Comparison of ENCODE assay signal across 23 cellular contexts in the genomic region with DNA sequence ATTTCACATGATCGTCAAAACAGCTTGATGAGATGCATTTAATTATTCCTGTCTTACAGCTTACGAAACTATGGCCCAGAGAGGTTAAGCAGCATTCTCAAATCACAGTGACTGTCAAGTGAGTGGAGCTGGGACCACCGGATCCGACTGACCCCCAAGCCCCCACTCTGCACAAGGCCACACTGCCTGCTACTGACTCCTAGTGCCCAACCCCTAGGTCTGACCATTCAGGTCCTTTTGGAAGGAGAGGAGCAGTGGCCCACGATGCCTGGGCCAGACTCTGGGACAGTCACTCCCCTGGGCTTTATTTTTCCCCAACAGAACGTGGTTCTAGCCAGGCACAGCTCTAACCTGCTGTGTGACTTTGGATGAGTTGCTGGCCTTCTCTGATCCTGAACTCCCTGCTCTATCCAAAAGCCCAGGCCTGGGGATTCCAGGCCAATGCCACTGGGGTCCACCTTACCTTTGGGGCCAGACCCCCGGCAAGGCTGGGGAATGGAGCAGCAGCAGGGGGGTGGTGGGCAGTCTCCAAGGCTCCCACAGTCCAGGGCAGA. TPM values are rescaled to one million over a fixed set of nuclear protein-coding genes. Genes with fewer than 3 reads are reported as not detected.
DNase-seq lines count a peak whose midpoint lies in the region; ATAC-seq, FAIRE-seq and TF ChIP-seq lines count a peak whose summit lies in the region.
"Had no signal": no experiment of that assay in that cellular context is flagged by ENCODE, and none has a peak within 500 bp of the region (broad histone marks: within the 10 kb centered on the region; RNA-seq: fewer than 3 reads in every experiment).

No MANE protein-coding gene starts in this region.

- H3K27ac ChIP-seq in A549, result no peak overlapping the region
- H3K27ac ChIP-seq in right lobe of liver, result no peak overlapping the region
- H3K27ac ChIP-seq: esophagus muscularis mucosa, HL-60, right atrium auricular region, upper lobe of left lung had no signal

- peaks cover 15% of the 10 kb centered on the region for H3K4me1 Mint-ChIP-seq in activated CD8-positive, alpha-beta T cell treated with anti-CD3 and anti-CD28 coated beads for 36 hours (ENCODE audit: low read depth)
- peaks cover 19% of the 10 kb centered on the region for H3K4me1 Mint-ChIP-seq in activated CD8-positive, alpha-beta T cell treated with anti-CD3 and anti-CD28 coated beads, Interleukin-2, amount 10 ng/mL, durations not matched to agents 7 days and 5 days (ENCODE audit: low read depth)
- peaks cover 15 to 20% (median 15%) of the 10 kb centered on the region in 3 donors for H3K4me1 Mint-ChIP-seq in T-cell

- no peaks in the 10 kb centered on the region for H3K9me3 Mint-ChIP-seq in activated CD8-positive, alpha-beta T cell treated with anti-CD3 and anti-CD28 coated beads for 36 hours
- H3K9me3 Mint-ChIP-seq in activated CD8-positive, alpha-beta T cell treated with anti-CD3 and anti-CD28 coated beads, Interleukin-2, amount 10 ng/mL, durations not matched to agents 7 days and 5 days (ENCODE audit: insufficient read depth), result no peaks in the 10 kb centered on the region
- no peaks in the 10 kb centered on the region for H3K9me3 Mint-ChIP-seq in T-cell
- H3K9me3 Mint-ChIP-seq: IgD-negative memory B cell; stimulated activated naive CD8-positive, alpha-beta T cell treated with anti-CD3 and anti-CD28 coated beads, Interleukin-15, amount 100 ng/mL, for 72 hours had no signal

- POLR2A ChIA-PET in activated CD8-positive, alpha-beta T cell treated with anti-CD3 and anti-CD28 coated beads for 36 hours (lab: Charles Lee), result interaction anchor here (0.8 to 26.8 kb wide), 6 partner anchors 8 to 374 kb away, joined by 3 to 1558 read pairs (median 6); partner anchors contain the start of genes RAD51C, SUPT4H1 and TSPOAP1
- POLR2A ChIA-PET in activated CD8-positive, alpha-beta T cell treated with anti-CD3 and anti-CD28 coated beads, Interleukin-2, amount 10 ng/mL, durations not matched to agents 7 days and 5 days (lab: Charles Lee), result interaction anchor here (1.9 to 28.8 kb wide), 4 partner anchors 8 to 44 kb away, joined by 7 to 2649 read pairs (median 188); partner anchors contain the start of genes SUPT4H1 and TSPOAP1
- POLR2A ChIA-PET in A549 (lab: Yijun Ruan, JAX) (no interaction called here), T-cell (lab: Charles Lee) (interaction anchor here in 1 of 2 donors (2.4 kb wide), 1 partner anchor 26 kb away, joined by 25 read pairs; no protein-coding TSS in a partner anchor)

- peak overlapping the region; percentile 90 for H3K27ac Mint-ChIP-seq in activated CD8-positive, alpha-beta T cell treated with anti-CD3 and anti-CD28 coated beads for 36 hours
- no peak overlapping the region for H3K27ac Mint-ChIP-seq in activated CD8-positive, alpha-beta T cell treated with anti-CD3 and anti-CD28 coated beads, Interleukin-2, amount 10 ng/mL, durations not matched to agents 7 days and 5 days
- H3K27ac Mint-ChIP-seq in T-cell, result peak overlapping the region; percentile 55 to 58

- CTCF ChIA-PET in activated CD8-positive, alpha-beta T cell treated with anti-CD3 and anti-CD28 coated beads for 36 hours (lab: Charles Lee), result interaction anchor here (1.2 to 8.0 kb wide), 6 partner anchors 8 to 260 kb away, joined by 3 to 161 read pairs (median 52); partner anchors contain the start of genes RNF43 and TSPOAP1
- CTCF ChIA-PET in activated CD8-positive, alpha-beta T cell treated with anti-CD3 and anti-CD28 coated beads, Interleukin-2, amount 10 ng/mL, durations not matched to agents 7 days and 5 days (lab: Charles Lee), result interaction anchor here (1.3 to 7.5 kb wide), 9 partner anchors 9 to 170 kb away, joined by 3 to 235 read pairs (median 11); partner anchors contain the start of genes HSF5, RNF43 and SUPT4H1
- CTCF ChIA-PET in A549 (lab: Yijun Ruan, JAX), result interaction anchor here (0.6 to 19.5 kb wide), 16 partner anchors 9 to 177 kb away, joined by 3 to 315 read pairs (median 10); partner anchors contain the start of gene RNF43
- CTCF ChIA-PET in T-cell (lab: Charles Lee), result interaction anchor here (1.0 to 7.8 kb wide), 10 partner anchors 8 to 688 kb away, joined by 3 to 191 read pairs (median 16); partner anchors contain the start of genes RNF43 (in 2 of the 2), MTMR4 (in 1 of the 2) and SUPT4H1 (in 1 of the 2)

- H3K36me3 ChIP-seq in right lobe of liver, result no peaks in the 10 kb centered on the region
- H3K36me3 ChIP-seq: HAP-1, right atrium auricular region, upper lobe of left lung had no signal

- H3K9me3 ChIP-seq in A549, result no peaks in the 10 kb centered on the region
- H3K9me3 ChIP-seq in right lobe of liver, result no peaks in the 10 kb centered on the region
- H3K9me3 ChIP-seq: esophagus muscularis mucosa, HAP-1, right atrium auricular region, upper lobe of left lung had no signal

- H3K4me3 Mint-ChIP-seq in activated CD8-positive, alpha-beta T cell treated with anti-CD3 and anti-CD28 coated beads for 36 hours, result no peak overlapping the region
- H3K4me3 Mint-ChIP-seq in activated CD8-positive, alpha-beta T cell treated with anti-CD3 and anti-CD28 coated beads, Interleukin-2, amount 10 ng/mL, durations not matched to agents 7 days and 5 days, result no peak overlapping the region
- no peak overlapping the region for H3K4me3 Mint-ChIP-seq in T-cell

- intact Hi-C loops in activated CD8-positive, alpha-beta T cell treated with anti-CD3 and anti-CD28 coated beads for 36 hours (cut with micrococcal nuclease), result loop anchor here (5.0 kb wide), 3 partner anchors 34 to 129 kb away; partner anchors contain the start of genes RNF43 and SUPT4H1
- intact Hi-C loops in right lobe of liver (cut with DNase I), result loop anchor here (5.0 kb wide), 2 partner anchors 114 to 129 kb away; no protein-coding TSS in a partner anchor

- no peak for TF ChIP-seq RAD21 in A549 (conservative IDR thresholded peaks at IDR 0.05 in 1 of 2, IDR thresholded peaks at IDR 0.05 in 1 of 2)

- no peak for TF ChIP-seq EP300 in A549 (IDR thresholded peaks at IDR 0.05)

- H3K4me3 ChIP-seq in A549 (no peak overlapping the region), right lobe of liver (no peak overlapping the region)
- H3K4me3 ChIP-seq: esophagus muscularis mucosa, HAP-1, right atrium auricular region, upper lobe of left lung had no signal

- no peak for TF ChIP-seq CTCF in activated CD8-positive, alpha-beta T cell treated with anti-CD3 and anti-CD28 coated beads for 36 hours (IDR thresholded peaks at IDR 0.05)
- TF ChIP-seq CTCF in A549 (IDR thresholded peaks at IDR 0.05), result no peak
- TF ChIP-seq CTCF in right lobe of liver (IDR thresholded peaks at IDR 0.05), result no peak

- no peak overlapping the region for H3K4me2 ChIP-seq in A549

- 64% methylated on average over 7 of the region's 7 CpGs for WGBS in A549 (ENCODE audit: missing lambda C conversion rate)
- 91% methylated on average over 4 of the region's 7 CpGs for WGBS in right lobe of liver (ENCODE audit: insufficient coverage, low coverage, low lambda C conversion rate, missing lambda C conversion rate)

- FAIRE-seq in A549 (lab: Jason Lieb, UNC), result no peak

- TF ChIP-seq POLR2A in A549 (IDR thresholded peaks at IDR 0.05; ENCODE audit: low read length) (no peak), right lobe of liver (IDR thresholded peaks at IDR 0.05) (no peak)

- peaks cover 6% of the 10 kb centered on the region; the same call in 2 of the 3 replicates for H3K4me1 ChIP-seq in A549
- no peaks in the 10 kb centered on the region for H3K4me1 ChIP-seq in right lobe of liver
- H3K4me1 ChIP-seq: HAP-1, right atrium auricular region had no signal

- no peaks in the 10 kb centered on the region for H3K27me3 ChIP-seq in right lobe of liver
- H3K27me3 ChIP-seq: esophagus muscularis mucosa, right atrium auricular region, upper lobe of left lung had no signal

- H3K36me3 Mint-ChIP-seq in activated CD8-positive, alpha-beta T cell treated with anti-CD3 and anti-CD28 coated beads for 36 hours (ENCODE audit: low read depth), result peaks cover 4% of the 10 kb centered on the region
- peaks cover 28% of the 10 kb centered on the region for H3K36me3 Mint-ChIP-seq in activated CD8-positive, alpha-beta T cell treated with anti-CD3 and anti-CD28 coated beads, Interleukin-2, amount 10 ng/mL, durations not matched to agents 7 days and 5 days (ENCODE audit: low read depth)
- H3K36me3 Mint-ChIP-seq in T-cell, result peaks cover 14% of the 10 kb centered on the region

- DNase-seq in activated CD8-positive, alpha-beta T cell treated with anti-CD3 and anti-CD28 coated beads for 36 hours, result no peak
- DNase-seq in activated CD8-positive, alpha-beta T cell treated with anti-CD3 and anti-CD28 coated beads, Interleukin-2, amount 10 ng/mL, durations not matched to agents 7 days and 5 days, result no peak
- no peak for DNase-seq in A549 (ENCODE audit: low read depth in 1 of 2, low spot score in 1 of 2)
- DNase-seq in T-cell, result no peak
- peak; percentile 10 to 36 (median 17) for DNase-seq in right lobe of liver
- DNase-seq in KG1 (lab: John Stamatoyannopoulos, UW), result no peak
- DNase-seq in DMS53 (lab: John Stamatoyannopoulos, UW), result no peak
- DNase-seq: central memory CD4-positive, alpha-beta T cell; effector CD4-positive, alpha-beta T cell; NCI-H2081; occipital lobe; RPMI8226 had no signal

- H3K27me3 Mint-ChIP-seq in activated CD8-positive, alpha-beta T cell treated with anti-CD3 and anti-CD28 coated beads for 36 hours, result no peaks in the 10 kb centered on the region
- no peaks in the 10 kb centered on the region for H3K27me3 Mint-ChIP-seq in activated CD8-positive, alpha-beta T cell treated with anti-CD3 and anti-CD28 coated beads, Interleukin-2, amount 10 ng/mL, durations not matched to agents 7 days and 5 days (ENCODE audit: low read depth)
- no peaks in the 10 kb centered on the region for H3K27me3 Mint-ChIP-seq in T-cell
- H3K27me3 Mint-ChIP-seq: IgD-negative memory B cell; stimulated activated naive CD8-positive, alpha-beta T cell treated with anti-CD3 and anti-CD28 coated beads, Interleukin-15, amount 100 ng/mL, for 72 hours had no signal

- no peak for ATAC-seq in activated CD8-positive, alpha-beta T cell treated with anti-CD3 and anti-CD28 coated beads for 36 hours
- ATAC-seq in activated CD8-positive, alpha-beta T cell treated with anti-CD3 and anti-CD28 coated beads, Interleukin-2, amount 10 ng/mL, durations not matched to agents 7 days and 5 days, result no peak
- no peak for ATAC-seq in A549
- no peak for ATAC-seq in T-cell (replicated peaks in 1 of 4)
- no peak for ATAC-seq in right lobe of liver
- ATAC-seq in GM19328 (IDR thresholded peaks at IDR 0.05; ENCODE audit: unreplicated experiment), result no peak
- ATAC-seq: left ventricle myocardium superior; stimulated activated naive CD8-positive, alpha-beta T cell treated with anti-CD3 and anti-CD28 coated beads, Interleukin-15, amount 100 ng/mL, for 72 hours had no signal

RNA-seq across cellular contexts. Expression of gene TSPOAP1, which starts 9.9 kb away (rescaled TPM):
- 10 to 100 TPM; 21.1 to 24.1 TPM for total RNA-seq in activated CD8-positive, alpha-beta T cell treated with anti-CD3 and anti-CD28 coated beads for 36 hours
- total RNA-seq in activated CD8-positive, alpha-beta T cell treated with anti-CD3 and anti-CD28 coated beads, Interleukin-2, amount 10 ng/mL, durations not matched to agents 7 days and 5 days, result 10 to 100 TPM; 45.8 to 51.5 TPM
- polyA plus RNA-seq in A549 (2011; rRNA removed), result not detected in 2 replicates
- not detected in 2 replicates for polyA plus RNA-seq in A549 (2012; cell fraction: cytosol; rRNA removed)
- polyA plus RNA-seq in A549 (2012; cell fraction: nucleus; rRNA removed), result 0.01 and 0.04 TPM in 2 replicates
- not detected in 3 replicates for polyA plus RNA-seq in A549 (2017; fragmentation: RNase III; extraction: RNeasy Plus Mini Kit Qiagen cat#74134 plus additional on column Dnase treatment)
- polyA minus RNA-seq in A549 (2011; rRNA and poly(A)+ RNA removed), result not detected in 2 replicates
- 10 to 100 TPM; 15.6 to 62.7 (median 19.9) TPM for total RNA-seq in T-cell
- total RNA-seq in right lobe of liver, result 1 to 10 TPM in 5 of 6 experiments, under 1 TPM in 1; 0.87 to 8.3 (median 3.8) TPM
- total RNA-seq: NCI-H460 had no signal

RNA-seq across cellular contexts. Expression of gene SUPT4H1, which starts 33.3 kb away (rescaled TPM):
- total RNA-seq in activated CD8-positive, alpha-beta T cell treated with anti-CD3 and anti-CD28 coated beads for 36 hours, result 100 to 1,000 TPM; 104 to 110 TPM
- total RNA-seq in activated CD8-positive, alpha-beta T cell treated with anti-CD3 and anti-CD28 coated beads, Interleukin-2, amount 10 ng/mL, durations not matched to agents 7 days and 5 days, result 10 to 100 TPM; 75.2 to 90.8 TPM
- 241 and 260 TPM in 2 replicates for polyA plus RNA-seq in A549 (2011; rRNA removed)
- 112 and 123 TPM in 2 replicates for polyA plus RNA-seq in A549 (2012; cell fraction: cytosol; rRNA removed)
- polyA plus RNA-seq in A549 (2012; cell fraction: nucleus; rRNA removed), result 60.7 and 203 TPM in 2 replicates
- polyA plus RNA-seq in A549 (2017; fragmentation: RNase III; extraction: RNeasy Plus Mini Kit Qiagen cat#74134 plus additional on column Dnase treatment), result 117 to 124 TPM (median 123 TPM) in 3 replicates
- polyA minus RNA-seq in A549 (2011; rRNA and poly(A)+ RNA removed), result 81.6 and 112 TPM in 2 replicates
- 10 to 100 TPM; 40.5 to 77.3 (median 63.2) TPM for total RNA-seq in T-cell
- total RNA-seq in right lobe of liver, result 10 to 100 TPM; 24.8 to 50.9 (median 37.0) TPM

RNA-seq across cellular contexts. Expression of gene MPO, which starts 38.0 kb away (rescaled TPM):
- total RNA-seq in activated CD8-positive, alpha-beta T cell treated with anti-CD3 and anti-CD28 coated beads for 36 hours, result not detected
- total RNA-seq in activated CD8-positive, alpha-beta T cell treated with anti-CD3 and anti-CD28 coated beads, Interleukin-2, amount 10 ng/mL, durations not matched to agents 7 days and 5 days, result not detected
- polyA plus RNA-seq in A549 (2011; rRNA removed) (not detected in 2 replicates), A549 (2017; fragmentation: RNase III; extraction: RNeasy Plus Mini Kit Qiagen cat#74134 plus additional on column Dnase treatment) (not detected in 3 replicates)
- 0.01 TPM in 1 of 2 replicates, not detected in the other for polyA plus RNA-seq in A549 (2012; cell fraction: cytosol; rRNA removed)
- not detected in 2 replicates for polyA plus RNA-seq in A549 (2012; cell fraction: nucleus; rRNA removed)
- polyA minus RNA-seq in A549 (2011; rRNA and poly(A)+ RNA removed), result not detected in 2 replicates
- total RNA-seq in T-cell (1 to 10 TPM in 4 of 5 donors, under 1 TPM in 1; 0.32 to 1.9 (median 1.1) TPM), right lobe of liver (1 to 10 TPM in 2 of 6 experiments, under 1 TPM in 2, not detected in 2; 0.26 to 4.2 (median 1.9) TPM)
- total RNA-seq: NCI-H460, occipital lobe had no signal
- polyA plus RNA-seq: AG04450, IgD-negative memory B cell had no signal

Comparison
In these comparisons a context has a peak if more than half of its experiments do, and no peak if none do; other contexts are left out.
1. DNase-seq: peak in right lobe of liver (3 of 3); none in activated CD8-positive, alpha-beta T cell treated with anti-CD3 and anti-CD28 coated beads for 36 hours (single experiment), activated CD8-positive, alpha-beta T cell treated with anti-CD3 and anti-CD28 coated beads, Interleukin-2, amount 10 ng/mL, durations not matched to agents 7 days and 5 days (single experiment), A549 (0 of 2), T-cell (0 of 34), KG1 (single experiment) and DMS53 (single experiment).